1 cellular context compared by ENCODE assay signal in the genomic region with DNA sequence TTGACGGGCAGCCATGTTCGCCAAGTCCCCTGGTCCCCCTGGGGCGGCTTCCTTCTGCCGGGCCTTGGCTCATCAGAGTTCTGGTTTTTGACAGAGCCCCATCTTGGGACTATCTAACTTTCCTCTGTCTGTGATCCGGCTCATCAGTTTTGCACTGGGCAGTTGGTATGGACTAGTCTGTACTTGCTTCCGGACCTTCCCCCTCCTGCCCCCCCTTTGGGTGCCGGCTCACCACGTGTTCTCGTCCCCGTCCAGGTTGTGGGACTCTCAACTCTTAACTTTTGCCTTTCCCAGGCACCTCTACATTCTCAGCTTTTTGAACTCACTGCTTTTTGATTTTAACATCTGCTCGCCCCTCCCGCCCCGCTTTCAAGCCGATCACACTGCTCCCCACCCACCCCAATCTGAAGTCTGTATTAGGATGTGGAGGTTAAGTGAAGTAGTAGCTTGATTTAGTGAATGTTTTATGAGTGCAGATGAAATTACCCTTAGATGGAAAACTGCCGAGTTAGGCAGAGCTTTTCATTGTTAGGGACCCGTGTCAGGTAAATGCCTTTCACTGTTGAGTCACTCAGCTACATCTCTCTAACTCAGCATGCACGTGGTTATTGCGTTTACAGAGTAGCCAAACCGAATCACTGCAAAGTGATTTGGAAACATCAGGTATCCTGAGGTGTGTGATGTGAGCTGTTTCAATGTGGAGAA.
A peak's percentile ranks its signal among the peaks of the same experiment; 100 is the strongest.
TF ChIP-seq lines count a peak whose summit lies in the region.

No MANE protein-coding gene starts in this region.

TF ChIP-seq in HepG2, 621 proteins besides CTCF, POLR2A, EP300 and RAD21 (continues in another document):
- TF ChIP-seq CREM (IDR thresholded peaks at IDR 0.05) (no peak), CREM (CRISPR knock-in tag; IDR thresholded peaks at IDR 0.05) (no peak), ZNF674 (CRISPR knock-in tag; IDR thresholded peaks at IDR 0.05; ENCODE audit: low read depth) (no peak), POLR2AphosphoS2 (IDR thresholded peaks at IDR 0.05; ENCODE audit: low read depth, low read length) (no peak), ZC3H4 (CRISPR knock-in tag; IDR thresholded peaks at IDR 0.05; ENCODE audit: borderline replicate concordance) (no peak), SNAI1 (CRISPR knock-in tag; IDR thresholded peaks at IDR 0.05; ENCODE audit: borderline replicate concordance) (0 out of 2 replicates have a peak, but pooled peaks have one; percentile 28), KDM4B (CRISPR knock-in tag; IDR thresholded peaks at IDR 0.05) (0 out of 2 replicates have a peak, but pooled peaks have one; percentile 45), RFXANK (CRISPR knock-in tag; IDR thresholded peaks at IDR 0.05) (no peak), FOXC1 (CRISPR knock-in tag; IDR thresholded peaks at IDR 0.05; ENCODE audit: borderline replicate concordance) (no peak), ZNF652 (CRISPR knock-in tag; IDR thresholded peaks at IDR 0.05; ENCODE audit: borderline replicate concordance, low read depth) (no peak), AHR (CRISPR knock-in tag; IDR thresholded peaks at IDR 0.05) (no peak), HMG20A (CRISPR knock-in tag; IDR thresholded peaks at IDR 0.05; ENCODE audit: borderline replicate concordance) (no peak), ETV5 (CRISPR knock-in tag; IDR thresholded peaks at IDR 0.05; ENCODE audit: borderline replicate concordance) (peak; percentile 77), ZBTB21 (CRISPR knock-in tag; IDR thresholded peaks at IDR 0.05) (0 out of 2 replicates have a peak, but pooled peaks have one; percentile 17), MAF1 (CRISPR knock-in tag; IDR thresholded peaks at IDR 0.05; ENCODE audit: borderline replicate concordance) (no peak), KAT2B (IDR thresholded peaks at IDR 0.05; ENCODE audit: borderline replicate concordance, low read depth, low read length) (no peak), HOXA5 (CRISPR knock-in tag; IDR thresholded peaks at IDR 0.05) (peak; percentile 47; the same call in 1 of the 2 replicates), ZNF317 (CRISPR knock-in tag; IDR thresholded peaks at IDR 0.05) (0 out of 2 replicates have a peak, but pooled peaks have one; percentile 41), ZNF703 (CRISPR knock-in tag; IDR thresholded peaks at IDR 0.05; ENCODE audit: borderline replicate concordance) (no peak), AKAP8 (CRISPR knock-in tag; IDR thresholded peaks at IDR 0.05) (no peak), NFKBIZ (CRISPR knock-in tag; IDR thresholded peaks at IDR 0.05) (peak; percentile 60; the same call in 1 of the 2 replicates), RAD51 (IDR thresholded peaks at IDR 0.05; ENCODE audit: borderline replicate concordance) (no peak), ZNF180 (CRISPR knock-in tag; IDR thresholded peaks at IDR 0.05; ENCODE audit: borderline replicate concordance, low read depth) (no peak), ZNF670 (CRISPR knock-in tag; IDR thresholded peaks at IDR 0.05; ENCODE audit: borderline replicate concordance) (0 out of 2 replicates have a peak, but pooled peaks have one; percentile 13), ZNF33A (CRISPR knock-in tag; IDR thresholded peaks at IDR 0.05; ENCODE audit: borderline replicate concordance) (peak; percentile 74; the same call in 1 of the 2 replicates), TGIF2 (CRISPR knock-in tag; IDR thresholded peaks at IDR 0.05) (peak; percentile 59; the same call in 1 of the 2 replicates), ZNF12 (CRISPR knock-in tag; IDR thresholded peaks at IDR 0.05) (0 out of 2 replicates have a peak, but pooled peaks have one; percentile 30), ELF1 (CRISPR knock-in tag; IDR thresholded peaks at IDR 0.05) (peak; percentile 40; the same call in 1 of the 2 replicates), YEATS2 (CRISPR knock-in tag; IDR thresholded peaks at IDR 0.05; ENCODE audit: borderline replicate concordance) (0 out of 2 replicates have a peak, but pooled peaks have one; percentile 35), ZNF34 (CRISPR knock-in tag; IDR thresholded peaks at IDR 0.05; ENCODE audit: borderline replicate concordance) (no peak), KLF13 (CRISPR knock-in tag; IDR thresholded peaks at IDR 0.05) (no peak), ZNF230 (CRISPR knock-in tag; IDR thresholded peaks at IDR 0.05) (no peak)
- TF ChIP-seq, protein P1, sequence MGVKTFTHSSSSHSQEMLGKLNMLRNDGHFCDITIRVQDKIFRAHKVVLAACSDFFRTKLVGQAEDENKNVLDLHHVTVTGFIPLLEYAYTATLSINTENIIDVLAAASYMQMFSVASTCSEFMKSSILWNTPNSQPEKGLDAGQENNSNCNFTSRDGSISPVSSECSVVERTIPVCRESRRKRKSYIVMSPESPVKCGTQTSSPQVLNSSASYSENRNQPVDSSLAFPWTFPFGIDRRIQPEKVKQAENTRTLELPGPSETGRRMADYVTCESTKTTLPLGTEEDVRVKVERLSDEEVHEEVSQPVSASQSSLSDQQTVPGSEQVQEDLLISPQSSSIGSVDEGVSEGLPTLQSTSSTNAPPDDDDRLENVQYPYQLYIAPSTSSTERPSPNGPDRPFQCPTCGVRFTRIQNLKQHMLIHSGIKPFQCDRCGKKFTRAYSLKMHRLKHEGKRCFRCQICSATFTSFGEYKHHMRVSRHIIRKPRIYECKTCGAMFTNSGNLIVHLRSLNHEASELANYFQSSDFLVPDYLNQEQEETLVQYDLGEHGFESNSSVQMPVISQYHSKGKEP (CRISPR knock-in tag; IDR thresholded peaks at IDR 0.05) = no peak
- TF ChIP-seq, protein P2, sequence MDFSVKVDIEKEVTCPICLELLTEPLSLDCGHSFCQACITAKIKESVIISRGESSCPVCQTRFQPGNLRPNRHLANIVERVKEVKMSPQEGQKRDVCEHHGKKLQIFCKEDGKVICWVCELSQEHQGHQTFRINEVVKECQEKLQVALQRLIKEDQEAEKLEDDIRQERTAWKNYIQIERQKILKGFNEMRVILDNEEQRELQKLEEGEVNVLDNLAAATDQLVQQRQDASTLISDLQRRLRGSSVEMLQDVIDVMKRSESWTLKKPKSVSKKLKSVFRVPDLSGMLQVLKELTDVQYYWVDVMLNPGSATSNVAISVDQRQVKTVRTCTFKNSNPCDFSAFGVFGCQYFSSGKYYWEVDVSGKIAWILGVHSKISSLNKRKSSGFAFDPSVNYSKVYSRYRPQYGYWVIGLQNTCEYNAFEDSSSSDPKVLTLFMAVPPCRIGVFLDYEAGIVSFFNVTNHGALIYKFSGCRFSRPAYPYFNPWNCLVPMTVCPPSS (IDR thresholded peaks at IDR 0.05) = no peak
- TF ChIP-seq, protein P3, sequence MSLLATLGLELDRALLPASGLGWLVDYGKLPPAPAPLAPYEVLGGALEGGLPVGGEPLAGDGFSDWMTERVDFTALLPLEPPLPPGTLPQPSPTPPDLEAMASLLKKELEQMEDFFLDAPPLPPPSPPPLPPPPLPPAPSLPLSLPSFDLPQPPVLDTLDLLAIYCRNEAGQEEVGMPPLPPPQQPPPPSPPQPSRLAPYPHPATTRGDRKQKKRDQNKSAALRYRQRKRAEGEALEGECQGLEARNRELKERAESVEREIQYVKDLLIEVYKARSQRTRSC (CRISPR knock-in tag; IDR thresholded peaks at IDR 0.05; ENCODE audit: low read depth) = no peak
- TF ChIP-seq, protein P4, sequence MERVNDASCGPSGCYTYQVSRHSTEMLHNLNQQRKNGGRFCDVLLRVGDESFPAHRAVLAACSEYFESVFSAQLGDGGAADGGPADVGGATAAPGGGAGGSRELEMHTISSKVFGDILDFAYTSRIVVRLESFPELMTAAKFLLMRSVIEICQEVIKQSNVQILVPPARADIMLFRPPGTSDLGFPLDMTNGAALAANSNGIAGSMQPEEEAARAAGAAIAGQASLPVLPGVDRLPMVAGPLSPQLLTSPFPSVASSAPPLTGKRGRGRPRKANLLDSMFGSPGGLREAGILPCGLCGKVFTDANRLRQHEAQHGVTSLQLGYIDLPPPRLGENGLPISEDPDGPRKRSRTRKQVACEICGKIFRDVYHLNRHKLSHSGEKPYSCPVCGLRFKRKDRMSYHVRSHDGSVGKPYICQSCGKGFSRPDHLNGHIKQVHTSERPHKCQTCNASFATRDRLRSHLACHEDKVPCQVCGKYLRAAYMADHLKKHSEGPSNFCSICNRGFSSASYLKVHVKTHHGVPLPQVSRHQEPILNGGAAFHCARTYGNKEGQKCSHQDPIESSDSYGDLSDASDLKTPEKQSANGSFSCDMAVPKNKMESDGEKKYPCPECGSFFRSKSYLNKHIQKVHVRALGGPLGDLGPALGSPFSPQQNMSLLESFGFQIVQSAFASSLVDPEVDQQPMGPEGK (CRISPR knock-in tag; IDR thresholded peaks at IDR 0.05) = peak; percentile 61
- TF ChIP-seq, protein P5, sequence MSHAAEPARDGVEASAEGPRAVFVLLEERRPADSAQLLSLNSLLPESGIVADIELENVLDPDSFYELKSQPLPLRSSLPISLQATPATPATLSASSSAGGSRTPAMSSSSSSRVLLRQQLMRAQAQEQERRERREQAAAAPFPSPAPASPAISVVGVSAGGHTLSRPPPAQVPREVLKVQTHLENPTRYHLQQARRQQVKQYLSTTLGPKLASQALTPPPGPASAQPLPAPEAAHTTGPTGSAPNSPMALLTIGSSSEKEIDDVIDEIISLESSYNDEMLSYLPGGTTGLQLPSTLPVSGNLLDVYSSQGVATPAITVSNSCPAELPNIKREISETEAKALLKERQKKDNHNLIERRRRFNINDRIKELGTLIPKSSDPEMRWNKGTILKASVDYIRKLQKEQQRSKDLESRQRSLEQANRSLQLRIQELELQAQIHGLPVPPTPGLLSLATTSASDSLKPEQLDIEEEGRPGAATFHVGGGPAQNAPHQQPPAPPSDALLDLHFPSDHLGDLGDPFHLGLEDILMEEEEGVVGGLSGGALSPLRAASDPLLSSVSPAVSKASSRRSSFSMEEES (CRISPR knock-in tag; IDR thresholded peaks at IDR 0.05) = peak; percentile 37; the same call in 1 of the 2 replicates
- TF ChIP-seq, protein P6, sequence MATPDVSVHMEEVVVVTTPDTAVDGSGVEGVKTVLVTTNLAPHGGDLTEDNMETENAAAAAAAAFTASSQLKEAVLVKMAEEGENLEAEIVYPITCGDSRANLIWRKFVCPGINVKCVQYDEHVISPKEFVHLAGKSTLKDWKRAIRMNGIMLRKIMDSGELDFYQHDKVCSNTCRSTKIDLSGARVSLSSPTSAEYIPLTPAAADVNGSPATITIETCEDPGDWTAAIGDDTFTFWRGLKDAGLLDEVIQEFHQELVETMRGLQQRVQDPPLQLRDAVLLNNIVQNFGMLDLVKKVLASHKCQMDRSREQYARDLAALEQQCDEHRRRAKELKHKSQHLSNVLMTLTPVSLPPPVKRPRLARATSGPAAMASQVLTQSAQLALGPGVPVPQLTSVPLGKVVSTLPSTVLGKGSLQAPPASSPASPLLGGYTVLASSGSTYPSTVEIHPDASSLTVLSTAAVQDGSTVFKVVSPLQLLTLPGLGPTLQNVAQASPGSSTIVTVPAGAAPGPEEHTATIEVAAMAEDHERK (CRISPR knock-in tag; IDR thresholded peaks at IDR 0.05; ENCODE audit: low read depth) = 0 out of 2 replicates have a peak, but pooled peaks have one; percentile 13
- TF ChIP-seq, protein P7, sequence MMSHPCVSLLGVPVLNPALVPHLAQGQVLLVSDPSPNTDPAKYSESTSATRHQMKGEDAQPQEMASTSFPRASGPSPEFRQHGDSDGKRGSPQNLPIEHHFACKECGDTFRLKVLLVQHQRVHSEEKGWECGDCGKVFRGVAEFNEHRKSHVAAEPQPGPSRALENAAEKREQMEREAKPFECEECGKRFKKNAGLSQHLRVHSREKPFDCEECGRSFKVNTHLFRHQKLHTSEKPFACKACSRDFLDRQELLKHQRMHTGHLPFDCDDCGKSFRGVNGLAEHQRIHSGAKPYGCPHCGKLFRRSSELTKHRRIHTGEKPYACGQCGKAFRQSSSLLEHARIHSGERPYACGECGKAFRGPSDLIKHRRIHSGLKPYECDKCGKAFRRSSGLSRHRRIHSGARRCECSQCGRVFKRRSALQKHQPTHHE (CRISPR knock-in tag; IDR thresholded peaks at IDR 0.05; ENCODE audit: borderline replicate concordance) = no peak
- TF ChIP-seq, protein P8, sequence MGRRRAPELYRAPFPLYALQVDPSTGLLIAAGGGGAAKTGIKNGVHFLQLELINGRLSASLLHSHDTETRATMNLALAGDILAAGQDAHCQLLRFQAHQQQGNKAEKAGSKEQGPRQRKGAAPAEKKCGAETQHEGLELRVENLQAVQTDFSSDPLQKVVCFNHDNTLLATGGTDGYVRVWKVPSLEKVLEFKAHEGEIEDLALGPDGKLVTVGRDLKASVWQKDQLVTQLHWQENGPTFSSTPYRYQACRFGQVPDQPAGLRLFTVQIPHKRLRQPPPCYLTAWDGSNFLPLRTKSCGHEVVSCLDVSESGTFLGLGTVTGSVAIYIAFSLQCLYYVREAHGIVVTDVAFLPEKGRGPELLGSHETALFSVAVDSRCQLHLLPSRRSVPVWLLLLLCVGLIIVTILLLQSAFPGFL (CRISPR knock-in tag; IDR thresholded peaks at IDR 0.05) = no peak
- TF ChIP-seq, protein P9, sequence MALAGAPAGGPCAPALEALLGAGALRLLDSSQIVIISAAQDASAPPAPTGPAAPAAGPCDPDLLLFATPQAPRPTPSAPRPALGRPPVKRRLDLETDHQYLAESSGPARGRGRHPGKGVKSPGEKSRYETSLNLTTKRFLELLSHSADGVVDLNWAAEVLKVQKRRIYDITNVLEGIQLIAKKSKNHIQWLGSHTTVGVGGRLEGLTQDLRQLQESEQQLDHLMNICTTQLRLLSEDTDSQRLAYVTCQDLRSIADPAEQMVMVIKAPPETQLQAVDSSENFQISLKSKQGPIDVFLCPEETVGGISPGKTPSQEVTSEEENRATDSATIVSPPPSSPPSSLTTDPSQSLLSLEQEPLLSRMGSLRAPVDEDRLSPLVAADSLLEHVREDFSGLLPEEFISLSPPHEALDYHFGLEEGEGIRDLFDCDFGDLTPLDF (CRISPR knock-in tag; IDR thresholded peaks at IDR 0.05) = no peak
- TF ChIP-seq, protein P10, sequence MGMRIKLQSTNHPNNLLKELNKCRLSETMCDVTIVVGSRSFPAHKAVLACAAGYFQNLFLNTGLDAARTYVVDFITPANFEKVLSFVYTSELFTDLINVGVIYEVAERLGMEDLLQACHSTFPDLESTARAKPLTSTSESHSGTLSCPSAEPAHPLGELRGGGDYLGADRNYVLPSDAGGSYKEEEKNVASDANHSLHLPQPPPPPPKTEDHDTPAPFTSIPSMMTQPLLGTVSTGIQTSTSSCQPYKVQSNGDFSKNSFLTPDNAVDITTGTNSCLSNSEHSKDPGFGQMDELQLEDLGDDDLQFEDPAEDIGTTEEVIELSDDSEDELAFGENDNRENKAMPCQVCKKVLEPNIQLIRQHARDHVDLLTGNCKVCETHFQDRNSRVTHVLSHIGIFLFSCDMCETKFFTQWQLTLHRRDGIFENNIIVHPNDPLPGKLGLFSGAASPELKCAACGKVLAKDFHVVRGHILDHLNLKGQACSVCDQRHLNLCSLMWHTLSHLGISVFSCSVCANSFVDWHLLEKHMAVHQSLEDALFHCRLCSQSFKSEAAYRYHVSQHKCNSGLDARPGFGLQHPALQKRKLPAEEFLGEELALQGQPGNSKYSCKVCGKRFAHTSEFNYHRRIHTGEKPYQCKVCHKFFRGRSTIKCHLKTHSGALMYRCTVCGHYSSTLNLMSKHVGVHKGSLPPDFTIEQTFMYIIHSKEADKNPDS (CRISPR knock-in tag; IDR thresholded peaks at IDR 0.05) = no peak
- TF ChIP-seq, protein P11, sequence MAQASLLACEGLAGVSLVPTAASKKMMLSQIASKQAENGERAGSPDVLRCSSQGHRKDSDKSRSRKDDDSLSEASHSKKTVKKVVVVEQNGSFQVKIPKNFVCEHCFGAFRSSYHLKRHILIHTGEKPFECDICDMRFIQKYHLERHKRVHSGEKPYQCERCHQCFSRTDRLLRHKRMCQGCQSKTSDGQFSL (CRISPR knock-in tag; IDR thresholded peaks at IDR 0.05) = peak; percentile 82; the same call in 1 of the 2 replicates
